8 cellular contexts compared by ENCODE assay signal in the genomic region with DNA sequence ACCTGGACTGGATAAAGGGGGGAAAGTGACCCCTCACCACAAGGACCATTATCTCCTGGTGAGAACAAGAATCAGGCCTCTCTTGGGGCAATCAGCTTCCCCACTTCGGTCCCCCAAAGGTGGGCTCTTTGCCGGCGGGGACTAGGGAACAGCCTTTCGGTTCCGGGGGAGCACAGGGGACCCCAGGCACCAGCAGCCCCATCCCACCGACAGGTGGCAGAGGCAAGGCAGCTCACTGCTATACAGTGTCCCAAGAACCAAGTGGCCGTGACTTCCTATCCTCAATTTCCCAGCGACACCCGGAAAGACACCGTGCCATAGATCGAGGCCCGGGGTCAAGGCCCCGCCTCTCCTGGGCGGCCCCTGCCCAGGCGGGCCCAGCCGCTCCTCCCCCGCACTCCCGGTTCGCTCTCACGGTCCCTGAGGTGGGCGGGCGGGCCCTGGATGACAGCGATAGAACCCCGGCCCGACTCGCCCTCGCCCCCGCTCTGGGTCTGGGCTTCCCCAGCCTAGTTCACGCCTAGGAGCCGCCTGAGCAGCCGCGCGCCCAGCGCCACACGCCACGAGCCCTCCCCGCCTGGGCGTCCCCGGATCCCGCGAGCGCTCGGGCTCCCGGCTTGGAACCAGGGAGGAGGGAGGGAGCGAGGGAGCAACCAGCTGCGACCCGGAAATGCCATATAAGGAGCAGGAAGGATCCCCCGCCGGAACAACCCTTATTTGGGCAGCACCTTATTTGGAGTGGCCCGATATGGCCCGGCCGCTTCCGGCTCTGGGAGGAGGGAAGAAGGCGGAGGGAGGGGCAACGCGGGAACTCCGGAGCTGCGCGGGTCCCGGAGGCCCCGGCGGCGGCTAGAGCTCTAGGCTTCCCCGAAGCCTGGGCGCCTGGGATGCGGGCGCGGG.
A peak's percentile ranks its signal among the peaks of the same experiment; 100 is the strongest.
DNase-seq lines count a peak whose midpoint lies in the region; ATAC-seq lines count a peak whose summit lies in the region.

No MANE protein-coding gene starts in this region.

- peak overlapping the region; percentile 95 for H3K27ac Mint-ChIP-seq in central memory CD8-positive, alpha-beta T cell (ENCODE audit: low read depth)

- H3K27me3 Mint-ChIP-seq in central memory CD8-positive, alpha-beta T cell, result no peaks in the 10 kb centered on the region

- ATAC-seq in GM19043 (IDR thresholded peaks at IDR 0.05; ENCODE audit: low read depth, unreplicated experiment) (peak; percentile 68), HG03354 (IDR thresholded peaks at IDR 0.05; ENCODE audit: poor library complexity, severe bottlenecking, unreplicated experiment) (peak; percentile 80)
- peak; percentile 72 for ATAC-seq in central memory CD8-positive, alpha-beta T cell (replicated peaks; ENCODE audit: extremely low read depth, poor library complexity, severe bottlenecking)

- DNase-seq in AG20443 (ENCODE audit: low spot score) (peak; percentile 94), NCI-H345 treated with DMSO at 0.1 percent for 48 hours (lab: John Stamatoyannopoulos, UW; ENCODE audit: unreplicated experiment) (peak; percentile 95), iris pigment epithelial cell (ENCODE audit: low read depth) (peak; percentile 99)
- DNase-seq in activated CD4-positive, CD25-positive, alpha-beta regulatory T cell treated with anti-CD3 and anti-CD28 coated beads, Interleukin-2, amount 50 U/mL, for 16 hours (ENCODE audit: low read depth, low spot score), result peak; percentile 94
- DNase-seq in central memory CD8-positive, alpha-beta T cell (ENCODE audit: low spot score in 2 of 2), result peak; percentile 96 to 97
- DNase-seq in stimulated activated CD4-positive, alpha-beta T cell treated with anti-CD3 and anti-CD28 coated beads, Interleukin-12 subunit alpha, Interleukin-12 subunit beta, amount 100 ng/mL, for 24 hours (ENCODE audit: low read depth in 2 of 2), result peak; percentile 93 to 95

- H3K4me1 Mint-ChIP-seq in central memory CD8-positive, alpha-beta T cell, result peaks cover 34% of the 10 kb centered on the region

- peaks cover 17% of the 10 kb centered on the region for H3K36me3 Mint-ChIP-seq in central memory CD8-positive, alpha-beta T cell (ENCODE audit: insufficient read depth)

- no peaks in the 10 kb centered on the region for H3K9me3 Mint-ChIP-seq in central memory CD8-positive, alpha-beta T cell

- H3K4me3 Mint-ChIP-seq in central memory CD8-positive, alpha-beta T cell, result peak overlapping the region; percentile 83

Comparison
In these comparisons a context has a peak if more than half of its experiments do, and no peak if none do; other contexts are left out.
1. Peak in every context shown above with its lines: DNase-seq and ATAC-seq.